In the genomic region with DNA sequence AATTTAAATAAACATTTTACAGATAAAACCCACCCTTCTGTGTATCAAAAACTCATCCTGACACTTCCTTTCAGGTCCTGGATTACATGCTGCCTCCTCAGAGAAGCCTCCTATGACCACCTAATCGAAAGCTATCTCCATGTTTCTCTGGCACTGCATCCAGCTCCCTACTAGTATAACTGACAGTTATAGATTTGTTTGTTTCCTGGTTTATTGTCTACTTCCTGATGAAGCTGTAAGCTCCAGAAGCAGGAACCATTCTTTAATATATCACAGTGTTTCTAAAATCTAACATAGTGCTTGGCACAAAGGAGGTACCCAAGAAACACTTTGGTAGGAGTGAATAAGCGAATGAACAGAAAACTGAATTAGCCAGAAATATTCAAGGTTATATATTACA, we compare ENCODE assay signal across 19 cellular contexts.
DNase-seq lines count a peak whose midpoint lies in the region; ATAC-seq, FAIRE-seq and TF ChIP-seq lines count a peak whose summit lies in the region.
"Had no signal": no experiment of that assay in that cellular context is flagged by ENCODE, and none has a peak within 500 bp of the region (broad histone marks: within the 10 kb centered on the region; RNA-seq: fewer than 3 reads in every experiment).

No MANE protein-coding gene starts in this region.

- H3K18ac ChIP-seq in IMR-90 (ENCODE audit: low read depth, low read length), result no peak overlapping the region

- no peak for TF ChIP-seq CTCF in D721Med (IDR thresholded peaks at IDR 0.05; ENCODE audit: insufficient read depth, missing control alignments)
- TF ChIP-seq CTCF in IMR-90 (conservative IDR thresholded peaks at IDR 0.05; ENCODE audit: low read depth, low read length), result no peak
- no peak for TF ChIP-seq CTCF in brain (conservative IDR thresholded peaks at IDR 0.05)
- no peak for TF ChIP-seq CTCF in mucosa of descending colon (IDR thresholded peaks at IDR 0.05)

- H3K36me3 ChIP-seq in IMR-90 (ENCODE audit: control insufficient read depth, insufficient read depth, low read length) (no peaks in the 10 kb centered on the region), mucosa of descending colon (ENCODE audit: low read depth) (no peaks in the 10 kb centered on the region)
- H3K36me3 ChIP-seq: BLaER1 had no signal

- no peaks in the 10 kb centered on the region for H3K79me1 ChIP-seq in IMR-90 (ENCODE audit: low read depth in 1 of 2, low read length in 2 of 2)

- no peaks in the 10 kb centered on the region for H3K27me3 ChIP-seq in IMR-90 (ENCODE audit: control insufficient read depth, insufficient read depth, low read length)
- H3K27me3 ChIP-seq: BLaER1 had no signal

- H3K4ac ChIP-seq in IMR-90 (ENCODE audit: low read depth, low read length), result no peak overlapping the region

- no peak overlapping the region for H2AK5ac ChIP-seq in IMR-90 (ENCODE audit: low read depth, low read length)

- no peak overlapping the region for H4K8ac ChIP-seq in IMR-90 (ENCODE audit: low read depth in 2 of 2, low read length in 2 of 2)

- peaks cover 67% of the 10 kb centered on the region for H3K4me1 Mint-ChIP-seq in brain

- TF ChIP-seq POLR2A in IMR-90 (IDR thresholded peaks at IDR 0.05; ENCODE audit: low read depth, low read length), result no peak

- H2BK5ac ChIP-seq in IMR-90 (ENCODE audit: low read depth, low read length, poor library complexity, severe bottlenecking), result no peak overlapping the region

- no peaks in the 10 kb centered on the region for H3K36me3 Mint-ChIP-seq in brain

- no peak overlapping the region for H2BK20ac ChIP-seq in IMR-90 (ENCODE audit: low read depth, low read length)

- no peaks in the 10 kb centered on the region for H4K20me1 ChIP-seq in IMR-90 (ENCODE audit: insufficient read depth, low read length)
- H4K20me1 ChIP-seq: BLaER1 had no signal

- WGBS in IMR-90 (ENCODE audit: extremely low coverage in 2 of 2, insufficient read length in 1 of 2), 2 experiments, result no CpG with 5 or more reads among the region's 2 CpGs

- no peaks in the 10 kb centered on the region for H3K9me3 ChIP-seq in IMR-90 (ENCODE audit: control insufficient read depth, insufficient read depth, low read length)
- no peaks in the 10 kb centered on the region for H3K9me3 ChIP-seq in mucosa of descending colon
- H3K9me3 ChIP-seq: BLaER1, Caco-2 had no signal

- no peak overlapping the region for H3K9ac ChIP-seq in IMR-90 (ENCODE audit: low read depth, low read length)
- H3K9ac ChIP-seq: BLaER1 had no signal

- H3K9me3 Mint-ChIP-seq in brain, result no peaks in the 10 kb centered on the region
- H3K9me3 Mint-ChIP-seq: CD8-positive, alpha-beta memory T cell had no signal

- FAIRE-seq in D721Med (lab: Jason Lieb, UNC), result peak; percentile 29
- FAIRE-seq: GM12892, GM19239 had no signal

- dilution Hi-C loops in IMR-90 (cut with HindIII; ENCODE audit: low sequenced_read_pairs, unreplicated experiment), result no loop called here

- no peak overlapping the region for H2BK120ac ChIP-seq in IMR-90 (ENCODE audit: low read depth, low read length)

- peak overlapping the region in 3 of 5 experiments; percentile 23 to 65 (median 30) for H3K27ac Mint-ChIP-seq in brain
- H3K27ac Mint-ChIP-seq: CD8-positive, alpha-beta memory T cell; HFFc6 had no signal

- H2BK15ac ChIP-seq in IMR-90 (ENCODE audit: low read depth, low read length), result no peak overlapping the region

- CTCF ChIA-PET in IMR-90 (lab: Yijun Ruan, JAX), result no interaction called here

- intact Hi-C loops in IMR-90 (cut with micrococcal nuclease), result no loop called here
- intact Hi-C loops in mucosa of descending colon (cut with DNase I, micrococcal nuclease), result no loop called here

- BruUV-seq in IMR-90 (replicated peaks; lab: Mats Ljungman, UMichigan), result no TSS peak

- in situ Hi-C loops in IMR-90 (cut with MboI; ENCODE audit: low sequenced_read_pairs), result no loop called here

- no peak overlapping the region for H3K27ac ChIP-seq in IMR-90 (ENCODE audit: insufficient read depth, low read length)
- H3K27ac ChIP-seq: BLaER1, HL-60 had no signal

- POLR2A ChIA-PET in IMR-90 (lab: Charles Lee; ENCODE audit: unreplicated experiment), result no interaction called here

- H3K14ac ChIP-seq in IMR-90 (replicated peaks; ENCODE audit: low read depth, low read length), result no peak overlapping the region; the same call in 1 of the 2 replicates

- H2AFZ ChIP-seq in IMR-90 (replicated peaks; ENCODE audit: low read length, poor library complexity), result no peak overlapping the region

- H3K4me1 ChIP-seq in IMR-90 (ENCODE audit: control insufficient read depth, insufficient read depth, low read length) (no peaks in the 10 kb centered on the region), mucosa of descending colon (ENCODE audit: low read depth) (no peaks in the 10 kb centered on the region)
- H3K4me1 ChIP-seq: Caco-2 had no signal

- DNase-seq in D721Med (ENCODE audit: insufficient read length, low spot score) (no peak), IMR-90 (no peak), mucosa of descending colon (no peak), NCI-H510A (lab: John Stamatoyannopoulos, UW) (no peak), NCI-H1930 (lab: John Stamatoyannopoulos, UW) (no peak)
- DNase-seq: 8988T; AML-193; Caco-2; CD8-positive, alpha-beta memory T cell; DND-41; GDM1; HCEC 1CT; HFFc6 had no signal

- ATAC-seq in IMR-90 (ENCODE audit: low read depth) (no peak), mucosa of descending colon (peak; percentile 65), GM21723 (IDR thresholded peaks at IDR 0.05; ENCODE audit: unreplicated experiment) (no peak)

- H3K23ac ChIP-seq in IMR-90 (ENCODE audit: low read depth, low read length), result 0 out of 2 replicates have a peak overlapping the region, but pooled peaks have one; percentile 42

- no peak overlapping the region for H2AK9ac ChIP-seq in IMR-90 (replicated peaks; ENCODE audit: low read depth, low read length, poor library complexity)

- no peak overlapping the region for H3K56ac ChIP-seq in IMR-90 (ENCODE audit: extremely low read depth, insufficient read depth, low read length)

- TF ChIP-seq RAD21 in IMR-90 (IDR thresholded peaks at IDR 0.05; ENCODE audit: low read length), result no peak

- H4K5ac ChIP-seq in IMR-90 (ENCODE audit: low read depth, low read length), result no peak overlapping the region

- no peak overlapping the region for H4K91ac ChIP-seq in IMR-90 (ENCODE audit: insufficient read depth, low read depth, low read length)

- no peak overlapping the region for H3K4me3 ChIP-seq in IMR-90 (ENCODE audit: insufficient read depth, low read depth, low read length)
- H3K4me3 ChIP-seq in mucosa of descending colon, result no peak overlapping the region
- H3K4me3 ChIP-seq: BLaER1 had no signal

- H3K9me1 ChIP-seq in IMR-90 (ENCODE audit: insufficient read depth, low read length), result no peaks in the 10 kb centered on the region

- no peak overlapping the region for H3K4me3 Mint-ChIP-seq in brain
- H3K4me3 Mint-ChIP-seq: CD8-positive, alpha-beta memory T cell; HFFc6 had no signal

- no peak overlapping the region for H3K4me2 ChIP-seq in IMR-90 (ENCODE audit: low read depth, low read length)
- H3K4me2 ChIP-seq: BLaER1 had no signal

- H3K27me3 Mint-ChIP-seq in brain, result peaks cover 3% of the 10 kb centered on the region

TF ChIP-seq in IMR-90, 13 proteins besides CTCF, POLR2A, EP300 and RAD21:
- TF ChIP-seq MXI1 (IDR thresholded peaks at IDR 0.05; ENCODE audit: borderline replicate concordance, low read depth, low read length), result no peak
- no peak for TF ChIP-seq SMC3 (IDR thresholded peaks at IDR 0.05; ENCODE audit: low read depth, low read length)
- no peak for TF ChIP-seq CEBPB (IDR thresholded peaks at IDR 0.05; ENCODE audit: low read depth, low read length)
- TF ChIP-seq FOS (IDR thresholded peaks at IDR 0.05; ENCODE audit: low read depth, low read length), result no peak
- no peak for TF ChIP-seq BHLHE40 (IDR thresholded peaks at IDR 0.05; ENCODE audit: low read depth, low read length)
- TF ChIP-seq RCOR1 (IDR thresholded peaks at IDR 0.05; ENCODE audit: insufficient replicate concordance, low read length), result no peak
- TF ChIP-seq MAZ (IDR thresholded peaks at IDR 0.05; ENCODE audit: borderline replicate concordance, low read depth, low read length), result no peak
- TF ChIP-seq MAFK (IDR thresholded peaks at IDR 0.05; ENCODE audit: low read depth, low read length), result no peak
- TF ChIP-seq, protein P1, sequence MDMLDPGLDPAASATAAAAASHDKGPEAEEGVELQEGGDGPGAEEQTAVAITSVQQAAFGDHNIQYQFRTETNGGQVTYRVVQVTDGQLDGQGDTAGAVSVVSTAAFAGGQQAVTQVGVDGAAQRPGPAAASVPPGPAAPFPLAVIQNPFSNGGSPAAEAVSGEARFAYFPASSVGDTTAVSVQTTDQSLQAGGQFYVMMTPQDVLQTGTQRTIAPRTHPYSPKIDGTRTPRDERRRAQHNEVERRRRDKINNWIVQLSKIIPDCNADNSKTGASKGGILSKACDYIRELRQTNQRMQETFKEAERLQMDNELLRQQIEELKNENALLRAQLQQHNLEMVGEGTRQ (IDR thresholded peaks at IDR 0.05; ENCODE audit: low read depth, low read length), result no peak
- TF ChIP-seq RFX5 (IDR thresholded peaks at IDR 0.05; ENCODE audit: low read depth, low read length), result no peak
- TF ChIP-seq NFE2L2 (IDR thresholded peaks at IDR 0.05; ENCODE audit: low read depth, low read length), result no peak
- TF ChIP-seq CHD1 (IDR thresholded peaks at IDR 0.05; ENCODE audit: low read depth, low read length), result no peak
